In the genomic region with DNA sequence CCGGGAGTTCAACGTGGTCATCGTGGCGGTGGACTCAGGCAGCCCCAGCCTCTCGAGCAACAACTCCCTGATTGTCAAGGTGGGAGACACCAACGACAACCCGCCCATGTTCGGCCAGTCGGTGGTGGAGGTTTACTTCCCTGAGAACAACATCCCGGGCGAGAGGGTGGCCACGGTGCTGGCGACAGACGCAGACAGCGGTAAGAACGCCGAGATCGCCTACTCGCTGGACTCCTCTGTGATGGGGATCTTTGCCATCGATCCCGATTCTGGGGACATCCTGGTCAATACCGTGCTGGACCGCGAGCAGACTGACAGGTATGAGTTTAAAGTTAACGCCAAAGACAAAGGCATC, we compare ENCODE assay signal across 10 cellular contexts. TPM values are rescaled to one million over a fixed set of nuclear protein-coding genes. Genes with fewer than 3 reads are reported as not detected.
DNase-seq lines count a peak whose midpoint lies in the region; ATAC-seq and TF ChIP-seq lines count a peak whose summit lies in the region.
"Had no signal": no experiment of that assay in that cellular context is flagged by ENCODE, and none has a peak within 500 bp of the region (broad histone marks: within the 10 kb centered on the region; RNA-seq: fewer than 3 reads in every experiment).

No MANE protein-coding gene starts in this region.

- H3K27ac ChIP-seq in fibroblast of lung (ENCODE audit: insufficient read depth, low read length) (no peak overlapping the region), aorta (ENCODE audit: low read depth in 1 of 2, low read length in 2 of 2) (peak overlapping the region; percentile 5 to 14)

- H2AFZ ChIP-seq in fibroblast of lung (ENCODE audit: low read length): no peak overlapping the region

- no peaks in the 10 kb centered on the region for H3K9me3 Mint-ChIP-seq in nephron progenitor cell
- no peaks in the 10 kb centered on the region for H3K9me3 Mint-ChIP-seq in activated T-helper 2 cell treated with anti-CD3 and anti-CD28 coated beads, Interferon-gamma antibody, Interleukin-2, Interleukin-4, amounts not matched to agents 10 μg/mL and 5 μg/mL and 100 μg/mL, durations not matched to agents 14 hours and 24 hours and 36 hours
- H3K9me3 Mint-ChIP-seq in stimulated activated effector memory CD8-positive, alpha-beta T cell treated with anti-CD3 and anti-CD28 coated beads, Interleukin-12 subunit alpha, Interleukin-12 subunit beta, amount 100 ng/mL, for 72 hours: no peaks in the 10 kb centered on the region

- no peak overlapping the region for H3K27ac Mint-ChIP-seq in nephron progenitor cell
- H3K27ac Mint-ChIP-seq in activated T-helper 2 cell treated with anti-CD3 and anti-CD28 coated beads, Interferon-gamma antibody, Interleukin-2, Interleukin-4, amounts not matched to agents 10 μg/mL and 5 μg/mL and 100 μg/mL, durations not matched to agents 14 hours and 24 hours and 36 hours: no peak overlapping the region
- H3K27ac Mint-ChIP-seq in stimulated activated effector memory CD8-positive, alpha-beta T cell treated with anti-CD3 and anti-CD28 coated beads, Interleukin-12 subunit alpha, Interleukin-12 subunit beta, amount 100 ng/mL, for 72 hours: no peak overlapping the region

- H3K9ac ChIP-seq in fibroblast of lung (ENCODE audit: insufficient read depth, low read length): no peak overlapping the region

- H4K20me1 ChIP-seq in fibroblast of lung (ENCODE audit: control insufficient read depth, extremely low read depth, insufficient read depth, low read length): no peaks in the 10 kb centered on the region

- no peaks in the 10 kb centered on the region for H3K36me3 Mint-ChIP-seq in nephron progenitor cell (ENCODE audit: low read depth)
- peaks cover 9% of the 10 kb centered on the region for H3K36me3 Mint-ChIP-seq in activated T-helper 2 cell treated with anti-CD3 and anti-CD28 coated beads, Interferon-gamma antibody, Interleukin-2, Interleukin-4, amounts not matched to agents 10 μg/mL and 5 μg/mL and 100 μg/mL, durations not matched to agents 14 hours and 24 hours and 36 hours (ENCODE audit: low read depth)
- H3K36me3 Mint-ChIP-seq in stimulated activated effector memory CD8-positive, alpha-beta T cell treated with anti-CD3 and anti-CD28 coated beads, Interleukin-12 subunit alpha, Interleukin-12 subunit beta, amount 100 ng/mL, for 72 hours: peaks cover 10% of the 10 kb centered on the region

- 3 to 7% methylated on average over 25 of the region's 25 CpGs for WGBS in aorta, 2 donors

- intact Hi-C loops in aorta (cut with DNase I): loop anchor here (5.0 to 10.0 kb wide), 6 partner anchors 52 to 364 kb away; no protein-coding TSS in a partner anchor
- intact Hi-C loops in activated T-helper 2 cell treated with anti-CD3 and anti-CD28 coated beads, Interferon-gamma antibody, Interleukin-2, Interleukin-4, amounts not matched to agents 10 μg/mL and 5 μg/mL and 100 μg/mL, durations not matched to agents 14 hours and 24 hours and 36 hours (cut with micrococcal nuclease): no loop called here

- H3K4me1 ChIP-seq in fibroblast of lung (ENCODE audit: control insufficient read depth, extremely low read depth, insufficient read depth, low read length) (no peaks in the 10 kb centered on the region), aorta (ENCODE audit: control insufficient read depth in 1 of 2, insufficient read depth in 2 of 2, low read length in 2 of 2) (peaks cover 0 to 2% of the 10 kb centered on the region in 2 donors)

- peaks cover 35% of the 10 kb centered on the region for H3K79me2 ChIP-seq in fibroblast of lung (ENCODE audit: control insufficient read depth, insufficient read depth, low read length)

- peak overlapping the region; percentile 54 for H3K4me2 ChIP-seq in fibroblast of lung (ENCODE audit: extremely low read depth, insufficient read depth, low read length)

- no peak for ATAC-seq in aorta (ENCODE audit: low FRiP score)
- ATAC-seq in stimulated activated effector memory CD8-positive, alpha-beta T cell treated with anti-CD3 and anti-CD28 coated beads, Interleukin-12 subunit alpha, Interleukin-12 subunit beta, amount 100 ng/mL, for 72 hours: no peak

- H3K4me3 ChIP-seq in fibroblast of lung (replicated peaks in 1 of 4; ENCODE audit: control extremely low read depth in 1 of 4, insufficient read depth in 1 of 4, low read depth in 3 of 4, low read length in 4 of 4) (peak overlapping the region; percentile 19 to 73 (median 33)), aorta (ENCODE audit: low read length in 2 of 2) (peak overlapping the region; percentile 92 to 95)

- H3K4me1 Mint-ChIP-seq in nephron progenitor cell: peaks cover 57% of the 10 kb centered on the region
- peaks cover 11% of the 10 kb centered on the region for H3K4me1 Mint-ChIP-seq in activated T-helper 2 cell treated with anti-CD3 and anti-CD28 coated beads, Interferon-gamma antibody, Interleukin-2, Interleukin-4, amounts not matched to agents 10 μg/mL and 5 μg/mL and 100 μg/mL, durations not matched to agents 14 hours and 24 hours and 36 hours (ENCODE audit: low read depth)
- H3K4me1 Mint-ChIP-seq in stimulated activated effector memory CD8-positive, alpha-beta T cell treated with anti-CD3 and anti-CD28 coated beads, Interleukin-12 subunit alpha, Interleukin-12 subunit beta, amount 100 ng/mL, for 72 hours: no peaks in the 10 kb centered on the region

- peaks cover 55% of the 10 kb centered on the region for H3K27me3 Mint-ChIP-seq in nephron progenitor cell (ENCODE audit: low read depth, poor library complexity)
- peaks cover 41% of the 10 kb centered on the region for H3K27me3 Mint-ChIP-seq in activated T-helper 2 cell treated with anti-CD3 and anti-CD28 coated beads, Interferon-gamma antibody, Interleukin-2, Interleukin-4, amounts not matched to agents 10 μg/mL and 5 μg/mL and 100 μg/mL, durations not matched to agents 14 hours and 24 hours and 36 hours (ENCODE audit: low read depth)

- H3K36me3 ChIP-seq in fibroblast of lung (ENCODE audit: control insufficient read depth, insufficient read depth, low read length) (no peaks in the 10 kb centered on the region), aorta (ENCODE audit: control insufficient read depth in 1 of 2, insufficient read depth in 2 of 2, low read length in 1 of 2) (no peaks in the 10 kb centered on the region)

- DNase-seq in stimulated activated CD4-positive, alpha-beta T cell treated with anti-CD3 and anti-CD28 coated beads, Interleukin-15, amount 100 ng/mL, for 24 hours: peak; percentile 1
- no peak for DNase-seq in stimulated activated CD4-positive, alpha-beta T cell treated with anti-CD3 and anti-CD28 coated beads, Interleukin-12 subunit alpha, Interleukin-12 subunit beta, amount 100 ng/mL, for 4 hours
- DNase-seq in fibroblast of lung (ENCODE audit: low read depth in 2 of 2): peak; percentile 9 to 22
- DNase-seq in nephron progenitor cell: peak; percentile 20
- DNase-seq in aorta: peak in 1 of 2 donors; percentile 42
- DNase-seq in GM03348 (ENCODE audit: low spot score): no peak
- DNase-seq in activated T-helper 2 cell treated with anti-CD3 and anti-CD28 coated beads, Interferon-gamma antibody, Interleukin-2, Interleukin-4, amounts not matched to agents 10 μg/mL and 5 μg/mL and 100 μg/mL, durations not matched to agents 14 hours and 24 hours and 36 hours (ENCODE audit: low spot score): no peak
- DNase-seq in stimulated activated effector memory CD8-positive, alpha-beta T cell treated with anti-CD3 and anti-CD28 coated beads, Interleukin-12 subunit alpha, Interleukin-12 subunit beta, amount 100 ng/mL, for 72 hours (ENCODE audit: low spot score in 2 of 2): no peak
- DNase-seq: activated naive CD4-positive, alpha-beta T cell treated with anti-CD3 and anti-CD28 coated beads, Interleukin-2, amount 50 U/mL, for 16 hours; NCI-H345 had no signal

- H3K9me3 ChIP-seq in fibroblast of lung (ENCODE audit: control insufficient read depth, insufficient read depth, low read depth, low read length) (no peaks in the 10 kb centered on the region), aorta (ENCODE audit: control insufficient read depth, low read length) (no peaks in the 10 kb centered on the region)

- no peak for TF ChIP-seq CTCF in fibroblast of lung (conservative IDR thresholded peaks at IDR 0.05 in 1 of 2, IDR thresholded peaks at IDR 0.05 in 1 of 2; ENCODE audit: low read depth in 1 of 2, low read length in 2 of 2)
- TF ChIP-seq CTCF in nephron progenitor cell (IDR thresholded peaks at IDR 0.05): no peak

- H3K4me3 Mint-ChIP-seq in nephron progenitor cell: peak overlapping the region; percentile 69
- no peak overlapping the region for H3K4me3 Mint-ChIP-seq in activated T-helper 2 cell treated with anti-CD3 and anti-CD28 coated beads, Interferon-gamma antibody, Interleukin-2, Interleukin-4, amounts not matched to agents 10 μg/mL and 5 μg/mL and 100 μg/mL, durations not matched to agents 14 hours and 24 hours and 36 hours (ENCODE audit: low read depth)
- no peak overlapping the region for H3K4me3 Mint-ChIP-seq in stimulated activated effector memory CD8-positive, alpha-beta T cell treated with anti-CD3 and anti-CD28 coated beads, Interleukin-12 subunit alpha, Interleukin-12 subunit beta, amount 100 ng/mL, for 72 hours

- H3K27me3 ChIP-seq in fibroblast of lung (ENCODE audit: control insufficient read depth, insufficient read depth, low read length): no peaks in the 10 kb centered on the region
- H3K27me3 ChIP-seq in aorta (ENCODE audit: control insufficient read depth in 1 of 2, insufficient read depth in 2 of 2, low read length in 1 of 2): no peaks in the 10 kb centered on the region

RNA-seq across cellular contexts. Expression of a gene that starts 2.7 kb away (rescaled TPM):
- total RNA-seq in fibroblast of lung (2.3 and 9.0 TPM in 2 replicates), aorta (100 to 1,000 TPM; 157 to 232 TPM)
- polyA plus RNA-seq in fibroblast of lung (20.3 and 21.4 TPM in 2 replicates), aorta (10 to 100 TPM; 24.9 to 46.6 TPM)
- polyA plus RNA-seq in fibroblast of lung (2012): 16.7 and 18.5 TPM in 2 replicates
- polyA minus RNA-seq in fibroblast of lung (ENCODE audit: low replicate concordance): 36.1 and 66.3 TPM in 2 replicates
- total RNA-seq in activated T-helper 2 cell treated with anti-CD3 and anti-CD28 coated beads, Interferon-gamma antibody, Interleukin-2, Interleukin-4, amounts not matched to agents 10 μg/mL and 5 μg/mL and 100 μg/mL, durations not matched to agents 14 hours and 24 hours and 36 hours: not detected in 2 replicates

Comparison
In these comparisons a context has a peak if more than half of its experiments do, and no peak if none do; other contexts are left out.
1. DNase-seq: peak in stimulated activated CD4-positive, alpha-beta T cell treated with anti-CD3 and anti-CD28 coated beads, Interleukin-15, amount 100 ng/mL, for 24 hours (single experiment), fibroblast of lung (2 of 2) and nephron progenitor cell (single experiment); none in stimulated activated CD4-positive, alpha-beta T cell treated with anti-CD3 and anti-CD28 coated beads, Interleukin-12 subunit alpha, Interleukin-12 subunit beta, amount 100 ng/mL, for 4 hours (single experiment), GM03348 (single experiment), activated T-helper 2 cell treated with anti-CD3 and anti-CD28 coated beads, Interferon-gamma antibody, Interleukin-2, Interleukin-4, amounts not matched to agents 10 μg/mL and 5 μg/mL and 100 μg/mL, durations not matched to agents 14 hours and 24 hours and 36 hours (single experiment) and stimulated activated effector memory CD8-positive, alpha-beta T cell treated with anti-CD3 and anti-CD28 coated beads, Interleukin-12 subunit alpha, Interleukin-12 subunit beta, amount 100 ng/mL, for 72 hours (0 of 2).
2. RNA of a gene that starts 2.7 kb away (total RNA-seq): 157 to 232 TPM in aorta; 2.3 to 9.0 TPM in fibroblast of lung and not detected in activated T-helper 2 cell treated with anti-CD3 and anti-CD28 coated beads, Interferon-gamma antibody, Interleukin-2, Interleukin-4, amounts not matched to agents 10 μg/mL and 5 μg/mL and 100 μg/mL, durations not matched to agents 14 hours and 24 hours and 36 hours; every median in the first group is over 10 times any median in the second.